Comparison of ENCODE assay signal across 18 cellular contexts in the genomic region with DNA sequence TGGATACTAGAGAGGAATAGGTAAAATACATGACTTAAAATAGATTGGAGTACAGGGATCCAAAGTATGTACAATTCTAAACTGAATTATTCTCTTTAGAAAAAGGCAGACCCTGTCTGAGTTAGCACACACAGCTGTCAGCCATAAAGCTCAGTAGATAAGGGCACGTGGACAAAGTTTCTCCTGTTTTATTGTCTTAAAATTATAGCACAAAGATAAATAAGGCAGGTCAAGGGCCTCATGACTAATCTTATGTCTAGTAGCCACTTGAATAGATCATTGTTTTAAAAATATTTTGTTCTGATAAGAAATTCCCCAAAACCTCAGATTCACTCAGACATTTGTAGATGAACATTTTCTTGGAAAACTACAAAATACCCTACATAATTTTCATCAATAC.
A peak's percentile ranks its signal among the peaks of the same experiment; 100 is the strongest.
DNase-seq lines count a peak whose midpoint lies in the region; ATAC-seq and TF ChIP-seq lines count a peak whose summit lies in the region.
"Had no signal": no experiment of that assay in that cellular context is flagged by ENCODE, and none has a peak within 500 bp of the region (broad histone marks: within the 10 kb centered on the region; RNA-seq: fewer than 3 reads in every experiment).

No MANE protein-coding gene starts in this region.

- BruUV-seq in Calu3 (replicated peaks; lab: Mats Ljungman, UMichigan) = no TSS peak

- H3K4me1 Mint-ChIP-seq in Calu3 (ENCODE audit: low read depth, unreplicated experiment) = peaks cover 37% of the 10 kb centered on the region
- H3K4me1 Mint-ChIP-seq: CD4-positive, alpha-beta memory T cell had no signal

- H3K27me3 Mint-ChIP-seq in Calu3 (ENCODE audit: unreplicated experiment) = no peaks in the 10 kb centered on the region
- H3K27me3 Mint-ChIP-seq: CD4-positive, alpha-beta memory T cell had no signal

- H3K27me3 ChIP-seq in brain microvascular endothelial cell (replicated peaks) = no peaks in the 10 kb centered on the region
- H3K27me3 ChIP-seq: BE2C had no signal

- TF ChIP-seq CTCF in Calu3 (IDR thresholded peaks at IDR 0.05; ENCODE audit: unreplicated experiment) (no peak), brain microvascular endothelial cell (IDR thresholded peaks at IDR 0.05; ENCODE audit: low read depth, low read length, missing control alignments) (no peak), mucosa of descending colon (IDR thresholded peaks at IDR 0.05) (no peak)

- intact Hi-C loops in Calu3 (cut with micrococcal nuclease; ENCODE audit: unreplicated experiment) (no loop called here), mucosa of descending colon (cut with DNase I, micrococcal nuclease) (no loop called here)

- no peak overlapping the region for H3K27ac Mint-ChIP-seq in Calu3 (ENCODE audit: unreplicated experiment)
- H3K27ac Mint-ChIP-seq: CD4-positive, alpha-beta memory T cell; HFFc6 had no signal

- H3K36me3 Mint-ChIP-seq in Calu3 (ENCODE audit: insufficient read depth, unreplicated experiment) = no peaks in the 10 kb centered on the region
- H3K36me3 Mint-ChIP-seq: CD4-positive, alpha-beta memory T cell had no signal

- ATAC-seq in mucosa of descending colon (peak; percentile 90), GM19328 (IDR thresholded peaks at IDR 0.05; ENCODE audit: unreplicated experiment) (no peak)
- ATAC-seq: A549 had no signal

- no peaks in the 10 kb centered on the region for H3K4me1 ChIP-seq in mucosa of descending colon (ENCODE audit: low read depth)
- H3K4me1 ChIP-seq: A549, BE2C had no signal

- H3K27ac ChIP-seq in brain microvascular endothelial cell = no peak overlapping the region
- H3K27ac ChIP-seq: A549, C4-2B had no signal

- H3K9me3 Mint-ChIP-seq in Calu3 (ENCODE audit: low read depth, unreplicated experiment) = no peaks in the 10 kb centered on the region
- H3K9me3 Mint-ChIP-seq: CD4-positive, alpha-beta memory T cell had no signal

- DNase-seq in Calu3 (peak; percentile 10), HT1080 (ENCODE audit: low read depth) (peak; percentile 18), brain microvascular endothelial cell (peak; percentile 33), mucosa of descending colon (peak in 1 of 3 donors; percentile 41), NCI-H146 (lab: John Stamatoyannopoulos, UW) (no peak)
- no peak for DNase-seq in stimulated activated CD4-positive, alpha-beta T cell treated with anti-CD3 and anti-CD28 coated beads, Interleukin-4, amount 100 ng/mL, for 1 hour
- DNase-seq: BE2C; CD4-positive, alpha-beta memory T cell; DMS153; DMS79 treated with DMSO at 0.1 percent for 48 hours; EL; GDM1; GOT3; HFFc6 had no signal

- no peak overlapping the region for H3K4me3 Mint-ChIP-seq in Calu3 (ENCODE audit: low read depth, unreplicated experiment)
- H3K4me3 Mint-ChIP-seq: CD4-positive, alpha-beta memory T cell; HFFc6 had no signal

- no peak overlapping the region for H3K4me3 ChIP-seq in brain microvascular endothelial cell (ENCODE audit: low read depth, low read length)
- H3K4me3 ChIP-seq in mucosa of descending colon = no peak overlapping the region
- H3K4me3 ChIP-seq: A549, HAP-1 had no signal

- CTCF ChIA-PET in Calu3 (lab: Charles Lee) = interaction anchor here (1.3 to 2.0 kb wide), 2 partner anchors 75 to 114 kb away, joined by 3 to 11 read pairs; no protein-coding TSS in a partner anchor

- H3K36me3 ChIP-seq in brain microvascular endothelial cell (replicated peaks) (no peaks in the 10 kb centered on the region), mucosa of descending colon (ENCODE audit: low read depth) (no peaks in the 10 kb centered on the region)
- H3K36me3 ChIP-seq: BE2C, HAP-1 had no signal

- H3K9me3 ChIP-seq in mucosa of descending colon = no peaks in the 10 kb centered on the region
- H3K9me3 ChIP-seq: A549, BE2C, HAP-1 had no signal

- in situ Hi-C loops in brain microvascular endothelial cell (cut with HindIII; ENCODE audit: low pct_ligation_motif_present, low sequenced_read_pairs) = no loop called here

Comparison
In these comparisons a context has a peak if more than half of its experiments do, and no peak if none do; other contexts are left out.
1. DNase-seq: peak in Calu3 (single experiment), HT1080 (single experiment) and brain microvascular endothelial cell (single experiment); none in stimulated activated CD4-positive, alpha-beta T cell treated with anti-CD3 and anti-CD28 coated beads, Interleukin-4, amount 100 ng/mL, for 1 hour (single experiment) and NCI-H146 (single experiment).